In genomic region chr2:107729456-107729855, GRCh38 we compare ENCODE assay signal across 21 cellular contexts.
"Had no signal": no experiment of that assay in that cellular context is flagged by ENCODE, and none has a peak within 500 bp of the region (broad histone marks: within the 10 kb centered on the region; RNA-seq: fewer than 3 reads in every experiment).

No MANE protein-coding gene starts in this region.

- FAIRE-seq: RCC 7860 had no signal

- DNase-seq: IMR-90, Kasumi-1, MM.1S, NCI-H1092 treated with DMSO at 0.1 percent for 48 hours, NCI-H1436, NCI-H187, NCI-H2029, NCI-H2081 treated with DMSO at 0.1 percent for 48 hours, NCI-H2171, NCI-H226, NCI-H446, NCI-H510A, NCI-H524 treated with DMSO at 0.1 percent for 48 hours, NCI-H69, NCI-H774, SHP77, SK-N-SH, SW 1271 had no signal

- H3K27ac ChIP-seq: KMS-11, RWPE1 had no signal

- H3K9me3 ChIP-seq: SK-N-SH had no signal
